In genomic region chr10:62560207-62560819, GRCh38 we compare ENCODE assay signal across 11 cellular contexts.
DNase-seq lines count a peak whose midpoint lies in the region; ATAC-seq, FAIRE-seq and TF ChIP-seq lines count a peak whose summit lies in the region.
"Had no signal": no experiment of that assay in that cellular context is flagged by ENCODE, and none has a peak within 500 bp of the region (broad histone marks: within the 10 kb centered on the region; RNA-seq: fewer than 3 reads in every experiment).

No MANE protein-coding gene starts in this region.

- H3K4me1 Mint-ChIP-seq in astrocyte (ENCODE audit: low read depth, unreplicated experiment), result peaks cover 63% of the 10 kb centered on the region
- H3K4me1 Mint-ChIP-seq: T-cell had no signal

- no peaks in the 10 kb centered on the region for H3K27me3 ChIP-seq in GM23248 (replicated peaks; ENCODE audit: insufficient read depth)
- H3K27me3 ChIP-seq in astrocyte (ENCODE audit: insufficient read depth, low read length), result no peaks in the 10 kb centered on the region
- no peaks in the 10 kb centered on the region for H3K27me3 ChIP-seq in subcutaneous abdominal adipose tissue (ENCODE audit: control insufficient read depth in 5 of 5, insufficient read depth in 4 of 5, low read length in 5 of 5)

- no peaks in the 10 kb centered on the region for H3K36me3 ChIP-seq in GM23248 (ENCODE audit: low read depth)
- H3K36me3 ChIP-seq in astrocyte (ENCODE audit: insufficient read depth, low read length), result no peaks in the 10 kb centered on the region
- no peaks in the 10 kb centered on the region for H3K36me3 ChIP-seq in subcutaneous abdominal adipose tissue (ENCODE audit: control insufficient read depth in 5 of 5, insufficient read depth in 5 of 5, low read length in 5 of 5)

- H3K9me3 ChIP-seq in GM23248 (ENCODE audit: low read depth) (no peaks in the 10 kb centered on the region), astrocyte (ENCODE audit: insufficient read depth, low read depth, low read length) (no peaks in the 10 kb centered on the region), subcutaneous abdominal adipose tissue (ENCODE audit: control insufficient read depth in 5 of 5, low read length in 5 of 5) (no peaks in the 10 kb centered on the region)

- DNase-seq in GM23248 (peak; percentile 87), astrocyte (ENCODE audit: low read depth) (peak; percentile 76), fibroblast of villous mesenchyme (ENCODE audit: low read depth) (peak; percentile 89)
- DNase-seq in activated naive CD4-positive, alpha-beta T cell treated with anti-CD3 and anti-CD28 coated beads, Interleukin-2, amount 50 U/mL, for 16 hours, result no peak
- no peak for DNase-seq in activated T-cell treated with anti-CD3 and anti-CD28 coated beads, Interleukin-2, amount 50 U/mL, for 48 hours
- DNase-seq: activated CD4-positive, CD25-positive, alpha-beta regulatory T cell treated with anti-CD3 and anti-CD28 coated beads, Interleukin-2, amount 50 U/mL, for 72 hours; nephron progenitor cell; T-cell had no signal

- H3K36me3 Mint-ChIP-seq in astrocyte (ENCODE audit: low read depth, unreplicated experiment), result no peaks in the 10 kb centered on the region
- H3K36me3 Mint-ChIP-seq: T-cell had no signal

- H2AFZ ChIP-seq in GM23248, result peak overlapping the region; percentile 44; the same call in 1 of the 2 replicates
- no peak overlapping the region for H2AFZ ChIP-seq in astrocyte (ENCODE audit: low read depth, low read length)

- in situ Hi-C loops in GM23248 (cut with MboI), result loop anchor here (25.0 kb wide), 1 partner anchor 298 kb away; the partner anchor contains the start of gene RTKN2

- peak; percentile 91 for FAIRE-seq in astrocyte (lab: Jason Lieb, UNC)

- TF ChIP-seq CTCF in astrocyte (IDR thresholded peaks at IDR 0.05; ENCODE audit: insufficient read depth, low read depth, low read length) (no peak), fibroblast of villous mesenchyme (IDR thresholded peaks at IDR 0.05; ENCODE audit: insufficient read depth, low read depth, low read length) (no peak)

- no peaks in the 10 kb centered on the region for H3K27me3 Mint-ChIP-seq in astrocyte (ENCODE audit: low read depth, unreplicated experiment)

- H3F3A ChIP-seq in GM23248 (ENCODE audit: insufficient read depth), result peaks cover 52% of the 10 kb centered on the region

- peaks cover 7% of the 10 kb centered on the region for H3K9me3 Mint-ChIP-seq in astrocyte (ENCODE audit: unreplicated experiment)
- H3K9me3 Mint-ChIP-seq: nephron progenitor cell had no signal

- no peak for ATAC-seq in GM19455 (IDR thresholded peaks at IDR 0.05; ENCODE audit: unreplicated experiment)
- ATAC-seq: right cardiac atrium, T-cell had no signal

- H3K9me2 ChIP-seq in GM23248 (ENCODE audit: insufficient read depth), result no peaks in the 10 kb centered on the region

- H3K9ac ChIP-seq in GM23248, result peak overlapping the region; percentile 67
- H3K9ac ChIP-seq in astrocyte (ENCODE audit: low read length), result no peak overlapping the region
- no peak overlapping the region for H3K9ac ChIP-seq in subcutaneous abdominal adipose tissue (ENCODE audit: low read length in 5 of 5)

- H3K4me2 ChIP-seq in GM23248 (ENCODE audit: unreplicated experiment) (peak overlapping the region; percentile 64), astrocyte (ENCODE audit: low read length) (no peak overlapping the region)

- no peak overlapping the region for H3K4me3 Mint-ChIP-seq in astrocyte (ENCODE audit: unreplicated experiment)
- H3K4me3 Mint-ChIP-seq: nephron progenitor cell, T-cell had no signal

- H3K79me2 ChIP-seq in GM23248 (ENCODE audit: insufficient read depth) (no peaks in the 10 kb centered on the region), astrocyte (ENCODE audit: insufficient read depth, low read length) (no peaks in the 10 kb centered on the region)

- H3K27ac Mint-ChIP-seq in astrocyte (ENCODE audit: unreplicated experiment), result peak overlapping the region; percentile 91
- H3K27ac Mint-ChIP-seq: nephron progenitor cell, T-cell had no signal

- peak overlapping the region; percentile 87 for H3K27ac ChIP-seq in GM23248
- no peak overlapping the region for H3K27ac ChIP-seq in astrocyte (ENCODE audit: low read depth, low read length)
- H3K27ac ChIP-seq in subcutaneous abdominal adipose tissue (ENCODE audit: low read depth, low read length), result peak overlapping the region; percentile 55

- H3K4me1 ChIP-seq in GM23248 (ENCODE audit: insufficient read depth) (peaks cover 42% of the 10 kb centered on the region), astrocyte (ENCODE audit: insufficient read depth, low read length) (peaks cover 13% of the 10 kb centered on the region), subcutaneous abdominal adipose tissue (ENCODE audit: control insufficient read depth in 5 of 5, insufficient read depth in 5 of 5, low read length in 5 of 5) (peaks cover 0 to 20% (median 17%) of the 10 kb centered on the region in 5 donors)

- 0 out of 2 replicates have a peak overlapping the region, but pooled peaks have one; percentile 1 for H3K4me3 ChIP-seq in GM23248
- H3K4me3 ChIP-seq in astrocyte (ENCODE audit: insufficient read depth, low read depth, low read length), result no peak overlapping the region
- no peak overlapping the region for H3K4me3 ChIP-seq in fibroblast of villous mesenchyme (ENCODE audit: low read depth, low read length)
- no peak overlapping the region for H3K4me3 ChIP-seq in subcutaneous abdominal adipose tissue (ENCODE audit: low read depth in 1 of 5, low read length in 5 of 5)

- 35% methylated on average over 4 of the region's 4 CpGs for WGBS in GM23248 (ENCODE audit: low coverage in 1 of 2, low lambda C conversion rate in 2 of 2, missing lambda C conversion rate in 2 of 2), 2 experiments

- no peaks in the 10 kb centered on the region for H4K20me1 ChIP-seq in GM23248 (ENCODE audit: insufficient read depth)
- no peaks in the 10 kb centered on the region for H4K20me1 ChIP-seq in astrocyte (ENCODE audit: insufficient read depth, low read length)

Comparison
In these comparisons a context has a peak if more than half of its experiments do, and no peak if none do; other contexts are left out.
1. DNase-seq: peak in GM23248 (single experiment), astrocyte (single experiment) and fibroblast of villous mesenchyme (single experiment); none in activated naive CD4-positive, alpha-beta T cell treated with anti-CD3 and anti-CD28 coated beads, Interleukin-2, amount 50 U/mL, for 16 hours (single experiment) and activated T-cell treated with anti-CD3 and anti-CD28 coated beads, Interleukin-2, amount 50 U/mL, for 48 hours (0 of 2).